In the genomic region with DNA sequence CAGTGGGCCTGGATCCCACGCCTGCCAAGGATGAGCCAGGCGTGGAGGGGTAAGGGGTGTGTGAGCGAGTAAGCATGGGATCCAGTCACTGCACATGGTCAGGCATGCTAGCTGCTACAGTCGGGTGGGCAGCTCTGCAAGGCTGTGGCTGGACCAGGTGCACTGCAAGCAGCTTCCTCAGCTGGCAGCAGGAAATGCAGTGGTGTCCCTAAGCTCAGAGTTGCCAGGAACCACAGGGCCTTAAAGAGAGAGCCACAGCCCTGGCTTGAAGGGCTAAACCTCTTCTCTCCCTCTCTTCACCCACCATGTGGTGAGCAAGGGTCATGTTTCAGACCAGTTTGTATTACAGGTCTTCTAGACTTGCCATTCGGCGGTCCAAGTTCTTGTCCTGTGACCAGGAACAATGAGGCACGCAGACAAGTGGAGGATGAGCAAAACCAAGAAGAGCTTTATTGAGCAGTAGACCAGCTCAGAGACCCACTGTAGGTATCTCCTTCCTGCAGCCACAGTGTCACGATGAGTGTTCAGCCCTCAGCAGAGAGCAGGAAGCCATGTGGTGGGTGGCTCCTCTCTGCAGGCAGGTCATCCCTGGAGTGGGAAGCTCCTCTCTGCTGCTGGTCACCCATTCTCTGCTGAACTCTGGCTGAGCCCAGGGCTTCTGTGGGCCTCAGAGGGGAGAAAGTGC, we compare ENCODE assay signal across 20 cellular contexts.
DNase-seq lines count a peak whose midpoint lies in the region; ATAC-seq and TF ChIP-seq lines count a peak whose summit lies in the region.
"Had no signal": no experiment of that assay in that cellular context is flagged by ENCODE, and none has a peak within 500 bp of the region (broad histone marks: within the 10 kb centered on the region; RNA-seq: fewer than 3 reads in every experiment).

No MANE protein-coding gene starts in this region.

- H3K27me3 Mint-ChIP-seq in CD14-positive monocyte (ENCODE audit: low read depth in 3 of 3) = no peaks in the 10 kb centered on the region
- H3K27me3 Mint-ChIP-seq in natural killer cell treated with Interleukin-12 subunit alpha and Interleukin-12 subunit beta and Interleukin-15 and Interleukin-18, amount 100 ng/mL, for 72 hours = no peaks in the 10 kb centered on the region
- H3K27me3 Mint-ChIP-seq: activated naive CD8-positive, alpha-beta T cell had no signal

- no peak overlapping the region for H3K4me3 ChIP-seq in BLaER1
- H3K4me3 ChIP-seq in OCI-LY7 (ENCODE audit: low read depth, low read length, poor library complexity, severe bottlenecking) = no peak overlapping the region
- H3K4me3 ChIP-seq: breast epithelium, sigmoid colon, SK-N-MC had no signal

- POLR2A ChIA-PET in OCI-LY7 (lab: Charles Lee) = interaction anchor here (0.6 to 1.3 kb wide), 5 partner anchors 9 to 365 kb away, joined by 3 to 5 read pairs (median 4); no protein-coding TSS in a partner anchor

- TF ChIP-seq CTCF in OCI-LY7 (conservative IDR thresholded peaks at IDR 0.05; ENCODE audit: low read length) = no peak
- no peak for TF ChIP-seq CTCF in CD14-positive monocyte (IDR thresholded peaks at IDR 0.05)

- H3K9me2 ChIP-seq in OCI-LY7 (ENCODE audit: insufficient read depth, low read length) = no peaks in the 10 kb centered on the region

- H3K4me1 Mint-ChIP-seq in CD14-positive monocyte = no peaks in the 10 kb centered on the region
- H3K4me1 Mint-ChIP-seq in natural killer cell treated with Interleukin-12 subunit alpha and Interleukin-12 subunit beta and Interleukin-15 and Interleukin-18, amount 100 ng/mL, for 72 hours (ENCODE audit: low read depth in 2 of 2) = no peaks in the 10 kb centered on the region

- H3K4me1 ChIP-seq in BLaER1 = peaks cover 17% of the 10 kb centered on the region
- no peaks in the 10 kb centered on the region for H3K4me1 ChIP-seq in OCI-LY7 (ENCODE audit: insufficient read depth, low read length, poor library complexity, severe bottlenecking)
- H3K4me1 ChIP-seq: breast epithelium, sigmoid colon had no signal

- no peak overlapping the region for H3K4me3 Mint-ChIP-seq in CD14-positive monocyte
- no peak overlapping the region for H3K4me3 Mint-ChIP-seq in natural killer cell treated with Interleukin-12 subunit alpha and Interleukin-12 subunit beta and Interleukin-15 and Interleukin-18, amount 100 ng/mL, for 72 hours
- H3K4me3 Mint-ChIP-seq: activated naive CD8-positive, alpha-beta T cell had no signal

- intact Hi-C loops in OCI-LY7 (cut with micrococcal nuclease; ENCODE audit: unreplicated experiment) (no loop called here), CD14-positive monocyte (cut with micrococcal nuclease) (no loop called here)

- H3K36me3 ChIP-seq in BLaER1 (no peaks in the 10 kb centered on the region), OCI-LY7 (ENCODE audit: insufficient read depth, low read length) (no peaks in the 10 kb centered on the region)
- H3K36me3 ChIP-seq: breast epithelium, sigmoid colon had no signal

- H3K27ac Mint-ChIP-seq in CD14-positive monocyte = no peak overlapping the region
- no peak overlapping the region for H3K27ac Mint-ChIP-seq in natural killer cell treated with Interleukin-12 subunit alpha and Interleukin-12 subunit beta and Interleukin-15 and Interleukin-18, amount 100 ng/mL, for 72 hours
- H3K27ac Mint-ChIP-seq: activated naive CD8-positive, alpha-beta T cell had no signal

- peaks cover 0 to 15% (median 3%) of the 10 kb centered on the region in 7 donors for H3K9me3 Mint-ChIP-seq in CD14-positive monocyte
- peaks cover 6% of the 10 kb centered on the region for H3K9me3 Mint-ChIP-seq in natural killer cell treated with Interleukin-12 subunit alpha and Interleukin-12 subunit beta and Interleukin-15 and Interleukin-18, amount 100 ng/mL, for 72 hours

- H3K9ac ChIP-seq in BLaER1 = no peak overlapping the region

- no peaks in the 10 kb centered on the region for H3K36me3 Mint-ChIP-seq in CD14-positive monocyte
- no peaks in the 10 kb centered on the region for H3K36me3 Mint-ChIP-seq in natural killer cell treated with Interleukin-12 subunit alpha and Interleukin-12 subunit beta and Interleukin-15 and Interleukin-18, amount 100 ng/mL, for 72 hours
- H3K36me3 Mint-ChIP-seq: activated naive CD8-positive, alpha-beta T cell had no signal

- no TSS peak for BruUV-seq in OCI-LY7 (replicated peaks; lab: Mats Ljungman, UMichigan)

- DNase-seq in OCI-LY7 (ENCODE audit: low spot score) = peak; percentile 27
- no peak for DNase-seq in CD14-positive monocyte (ENCODE audit: low spot score)
- no peak for DNase-seq in natural killer cell treated with Interleukin-12 subunit alpha and Interleukin-12 subunit beta and Interleukin-15 and Interleukin-18, amount 100 ng/mL, for 72 hours (ENCODE audit: low spot score)
- DNase-seq in NCI-H1092 (lab: John Stamatoyannopoulos, UW) = no peak
- no peak for DNase-seq in HuH-7.5 (ENCODE audit: low spot score)
- DNase-seq: activated CD4-positive, alpha-beta T cell treated with anti-CD3 and anti-CD28 coated beads, Interleukin-2, amount 50 U/mL, for 1 hour; activated T-cell treated with anti-CD3 and anti-CD28 coated beads, Interleukin-2, amount 50 U/mL, for 48 hours; NCI-H1694; NCI-H69; occipital lobe; PC-3; sigmoid colon; stimulated activated CD4-positive, alpha-beta T cell treated with anti-CD3 and anti-CD28 coated beads, Interleukin-2, amount 100 ng/mL, for 24 hours had no signal

- CTCF ChIA-PET in OCI-LY7 (lab: Charles Lee; ENCODE audit: unreplicated experiment) = no interaction called here

- H4K20me1 ChIP-seq in BLaER1 (no peaks in the 10 kb centered on the region), OCI-LY7 (ENCODE audit: insufficient read depth, low read length) (no peaks in the 10 kb centered on the region)

- H3K27me3 ChIP-seq in BLaER1 = no peaks in the 10 kb centered on the region
- H3K27me3 ChIP-seq: breast epithelium, sigmoid colon had no signal

- no peaks in the 10 kb centered on the region for H3K9me3 ChIP-seq in BLaER1
- H3K9me3 ChIP-seq in OCI-LY7 (ENCODE audit: low read length) = no peaks in the 10 kb centered on the region
- H3K9me3 ChIP-seq: breast epithelium, sigmoid colon had no signal

- H2AFZ ChIP-seq in OCI-LY7 (ENCODE audit: low read length) = no peak overlapping the region

- no peaks in the 10 kb centered on the region for H3K79me2 ChIP-seq in OCI-LY7 (ENCODE audit: insufficient read depth, low read depth, low read length)

- peak; percentile 80 for ATAC-seq in GM19438 (IDR thresholded peaks at IDR 0.05; ENCODE audit: low read depth, unreplicated experiment)
- peak; percentile 68 for ATAC-seq in HG02870 (IDR thresholded peaks at IDR 0.05; ENCODE audit: unreplicated experiment)
- no peak for ATAC-seq in natural killer cell treated with Interleukin-12 subunit alpha and Interleukin-12 subunit beta and Interleukin-15 and Interleukin-18, amount 100 ng/mL, for 72 hours
- ATAC-seq: PC-3 had no signal

- H3K4me2 ChIP-seq in BLaER1 = peak overlapping the region; percentile 48
- H3K4me2 ChIP-seq in OCI-LY7 (ENCODE audit: low read length) = no peak overlapping the region

- peak overlapping the region; percentile 30 for H3K27ac ChIP-seq in BLaER1
- H3K27ac ChIP-seq in OCI-LY7 (ENCODE audit: low read depth, low read length, poor library complexity, severe bottlenecking) = no peak overlapping the region
- H3K27ac ChIP-seq: breast epithelium, C4-2B, sigmoid colon, SK-N-MC had no signal

Comparison
In these comparisons a context has a peak if more than half of its experiments do, and no peak if none do; other contexts are left out.
1. ATAC-seq: peak in GM19438 (single experiment) and HG02870 (single experiment); none in natural killer cell treated with Interleukin-12 subunit alpha and Interleukin-12 subunit beta and Interleukin-15 and Interleukin-18, amount 100 ng/mL, for 72 hours (0 of 2).